In genomic region chr3:142129516-142130171, GRCh38 we compare ENCODE assay signal across 2 cellular contexts.
TF ChIP-seq lines count a peak whose summit lies in the region.

No MANE protein-coding gene starts in this region.

TF ChIP-seq in HCT116, 20 proteins besides CTCF, POLR2A, EP300 and RAD21 (continued from another document):
- no peak for TF ChIP-seq ATF3 (IDR thresholded peaks at IDR 0.05)
- no peak for TF ChIP-seq CBX3 (IDR thresholded peaks at IDR 0.05; ENCODE audit: low read depth)

TF ChIP-seq in K562, 482 proteins besides CTCF, POLR2A, EP300 and RAD21 (continued from another document):
- TF ChIP-seq TEAD4 (IDR thresholded peaks at IDR 0.05; ENCODE audit: low read length) (0 out of 2 replicates have a peak, but pooled peaks have one; percentile 17), TEAD4 (CRISPR knock-in tag; IDR thresholded peaks at IDR 0.05; ENCODE audit: borderline replicate concordance) (no peak), DEAF1 (CRISPR knock-in tag; IDR thresholded peaks at IDR 0.05) (no peak), BCOR (IDR thresholded peaks at IDR 0.05) (0 out of 2 replicates have a peak, but pooled peaks have one; percentile 17), RBM25 (IDR thresholded peaks at IDR 0.05; ENCODE audit: low read depth, low read length, severe bottlenecking) (peak; percentile 36), TEAD1 (CRISPR knock-in tag; IDR thresholded peaks at IDR 0.05) (0 out of 4 replicates have a peak, but pooled peaks of 1 of the 2 experiments have one; percentile 71)
